ENCODE assay signal across 18 cellular contexts in the genomic region with DNA sequence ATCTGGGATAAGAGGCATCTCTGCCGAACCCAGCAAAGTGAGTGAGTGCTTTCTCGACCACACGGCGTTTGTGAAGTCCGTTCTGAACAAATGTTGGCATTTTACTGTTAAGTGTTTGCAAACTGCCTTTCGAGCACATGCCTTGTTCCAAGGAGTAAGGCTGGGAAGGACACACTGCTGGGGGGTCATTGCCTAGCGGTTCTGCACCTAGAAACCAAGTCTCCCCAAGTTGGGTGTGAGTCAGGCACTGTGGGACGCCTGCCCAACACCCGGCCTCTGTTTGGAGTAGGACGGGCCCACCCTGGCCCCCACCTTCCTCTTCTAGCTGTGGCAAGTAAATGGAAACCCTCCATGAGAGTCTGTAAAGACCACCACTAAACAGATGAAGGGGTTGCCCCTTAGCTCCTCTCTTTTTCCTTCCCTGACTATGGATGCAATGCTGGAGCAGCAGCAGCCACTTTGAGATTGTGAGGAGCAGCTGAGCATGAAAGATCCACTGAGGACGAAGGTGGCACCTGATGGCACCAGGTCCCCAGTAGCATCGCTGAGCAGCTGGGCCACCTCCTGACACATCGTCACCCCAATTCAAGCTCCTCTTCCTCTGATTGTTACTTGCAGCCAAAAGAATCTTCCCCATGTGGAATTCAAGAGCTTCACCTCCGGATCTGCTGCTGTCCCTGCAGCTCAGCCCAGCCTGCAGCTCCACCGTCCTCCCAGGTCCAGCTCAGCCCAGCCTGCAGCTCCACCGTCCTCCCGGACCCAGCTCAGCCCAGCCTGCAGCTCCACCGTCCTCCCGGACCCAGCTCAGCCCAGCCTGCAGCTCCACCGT. TPM values are rescaled to one million over a fixed set of nuclear protein-coding genes. Genes with fewer than 3 reads are reported as not detected.
A peak's percentile ranks its signal among the peaks of the same experiment; 100 is the strongest.
DNase-seq lines count a peak whose midpoint lies in the region; ATAC-seq, FAIRE-seq and TF ChIP-seq lines count a peak whose summit lies in the region.
"Had no signal": no experiment of that assay in that cellular context is flagged by ENCODE, and none has a peak within 500 bp of the region (broad histone marks: within the 10 kb centered on the region; RNA-seq: fewer than 3 reads in every experiment).

No MANE protein-coding gene starts in this region.

- no peak overlapping the region for H3K4me3 Mint-ChIP-seq in activated CD8-positive, alpha-beta T cell treated with anti-CD3 and anti-CD28 coated beads, Interleukin-2, amount 10 ng/mL, durations not matched to agents 7 days and 5 days
- H3K4me3 Mint-ChIP-seq: CD8-positive, alpha-beta memory T cell had no signal

- intact Hi-C loops in Right ventricle myocardium inferior (cut with DNase I) (no loop called here), left ventricle myocardium superior (cut with micrococcal nuclease) (no loop called here), K562 (cut with micrococcal nuclease) (no loop called here), HepG2 (cut with micrococcal nuclease; ENCODE audit: unreplicated experiment) (no loop called here), posterior vena cava (cut with DNase I) (no loop called here)

- H3K9ac ChIP-seq in K562 (ENCODE audit: insufficient read depth in 1 of 2, low read depth in 2 of 2, low read length in 2 of 2) (no peak overlapping the region), HepG2 (ENCODE audit: insufficient read depth, low read depth, low read length) (no peak overlapping the region)
- H3K9ac ChIP-seq: BLaER1 had no signal

- TF ChIP-seq RAD21 in K562 (CRISPR knock-in tag; conservative IDR thresholded peaks at IDR 0.05 in 1 of 2, IDR thresholded peaks at IDR 0.05 in 1 of 2): no peak
- no peak for TF ChIP-seq RAD21 in HepG2 (CRISPR knock-in tag; IDR thresholded peaks at IDR 0.05)

- in situ Hi-C loops in K562 (cut with MboI) (no loop called here), HepG2 (cut with HindIII; ENCODE audit: extremely low pct_ligation_motif_present, low pct_unique_long_range_greater_than_20kb) (loop anchor here (10.0 kb wide), 1 partner anchor 165 kb away; the partner anchor contains the start of gene IDUA)

- WGBS in K562 (ENCODE audit: insufficient coverage, low coverage, missing lambda C conversion rate): 3% methylated on average over 16 of the region's 20 CpGs
- 55% methylated on average over 17 of the region's 20 CpGs for WGBS in HepG2 (ENCODE audit: low lambda C conversion rate)

- H2AFZ ChIP-seq in K562 (ENCODE audit: low read depth, low read length): no peak overlapping the region
- H2AFZ ChIP-seq in HepG2 (ENCODE audit: low read length): no peak overlapping the region

- H3K4me1 Mint-ChIP-seq in activated CD8-positive, alpha-beta T cell treated with anti-CD3 and anti-CD28 coated beads, Interleukin-2, amount 10 ng/mL, durations not matched to agents 7 days and 5 days (ENCODE audit: low read depth): no peaks in the 10 kb centered on the region

- no peak for ATAC-seq in Right ventricle myocardium inferior
- ATAC-seq in left ventricle myocardium superior: no peak
- ATAC-seq in K562: no peak
- ATAC-seq in HepG2: no peak
- ATAC-seq in activated CD8-positive, alpha-beta T cell treated with anti-CD3 and anti-CD28 coated beads, Interleukin-2, amount 10 ng/mL, durations not matched to agents 7 days and 5 days: no peak
- ATAC-seq: HCT116 had no signal

- H3K4me3 ChIP-seq in K562: no peak overlapping the region
- no peak overlapping the region for H3K4me3 ChIP-seq in HepG2 (replicated peaks in 1 of 3; ENCODE audit: insufficient read depth in 1 of 3, low read depth in 2 of 3, low read length in 3 of 3)
- H3K4me3 ChIP-seq: BLaER1 had no signal

- BruUV-seq in K562 (replicated peaks; lab: Mats Ljungman, UMichigan): no TSS peak
- BruUV-seq in HepG2 (replicated peaks; lab: Mats Ljungman, UMichigan): no TSS peak

- H3K36me3 ChIP-seq in K562 (ENCODE audit: control insufficient read depth, insufficient read depth, low read length) (no peaks in the 10 kb centered on the region), HepG2 (replicated peaks in 1 of 2; ENCODE audit: control insufficient read depth in 1 of 2, insufficient read depth in 2 of 2, low read length in 2 of 2) (no peaks in the 10 kb centered on the region)
- H3K36me3 ChIP-seq: BLaER1 had no signal

- no peaks in the 10 kb centered on the region for H3K9me1 ChIP-seq in K562 (ENCODE audit: control insufficient read depth, insufficient read depth, low read length)

- H3K27ac ChIP-seq in K562 (ENCODE audit: extremely low read depth, low read depth, low read length) (no peak overlapping the region), HepG2 (ENCODE audit: extremely low read length, insufficient read depth, low read length) (no peak overlapping the region)
- H3K27ac ChIP-seq: BLaER1, HL-60 had no signal

- peaks cover 22% of the 10 kb centered on the region for H3K27me3 Mint-ChIP-seq in activated CD8-positive, alpha-beta T cell treated with anti-CD3 and anti-CD28 coated beads, Interleukin-2, amount 10 ng/mL, durations not matched to agents 7 days and 5 days (ENCODE audit: low read depth)

- DNase-seq in Right ventricle myocardium inferior (ENCODE audit: missing footprints): peak; percentile 64
- no peak for DNase-seq in left ventricle myocardium superior
- no peak for DNase-seq in K562 (ENCODE audit: extremely low read depth in 1 of 4, low spot score in 3 of 4)
- DNase-seq in HepG2 (ENCODE audit: low spot score): no peak
- DNase-seq in posterior vena cava (ENCODE audit: low spot score): peak; percentile 48
- no peak for DNase-seq in activated CD8-positive, alpha-beta T cell treated with anti-CD3 and anti-CD28 coated beads, Interleukin-2, amount 10 ng/mL, durations not matched to agents 7 days and 5 days
- no peak for DNase-seq in NCI-H2107 (lab: John Stamatoyannopoulos, UW)
- no peak for DNase-seq in putamen (ENCODE audit: low spot score)
- DNase-seq: 8988T, AML-193, Caco-2, DND-41, GDM1 had no signal

- TF ChIP-seq EP300 in K562 (IDR thresholded peaks at IDR 0.05; ENCODE audit: low read length): no peak
- TF ChIP-seq EP300 in HepG2 (IDR thresholded peaks at IDR 0.05; ENCODE audit: low read depth in 2 of 2, low read length in 2 of 2): no peak
- no peak for TF ChIP-seq EP300 in HepG2 (CRISPR knock-in tag; IDR thresholded peaks at IDR 0.05; ENCODE audit: borderline replicate concordance)

- CTCF ChIA-PET in K562 (lab: Yijun Ruan, JAX; ENCODE audit: low intra/inter-chr PET ratio): no interaction called here
- CTCF ChIA-PET in HepG2 (lab: Yijun Ruan, JAX; ENCODE audit: low intra/inter-chr PET ratio, low total read pairs): no interaction called here
- CTCF ChIA-PET in activated CD8-positive, alpha-beta T cell treated with anti-CD3 and anti-CD28 coated beads, Interleukin-2, amount 10 ng/mL, durations not matched to agents 7 days and 5 days (lab: Charles Lee): no interaction called here

- H3K27me3 ChIP-seq in K562 (ENCODE audit: control insufficient read depth in 2 of 2, insufficient read depth in 2 of 2, low read length in 2 of 2) (peaks cover 23 to 85% of the 10 kb centered on the region in 2 experiments; a peak in 4 of 5 replicates), HepG2 (ENCODE audit: control insufficient read depth in 1 of 2, insufficient read depth in 2 of 2, low read length in 2 of 2) (peaks cover 1 to 69% of the 10 kb centered on the region in 2 experiments; a peak in 4 of 5 replicates)

- FAIRE-seq in K562 (lab: Jason Lieb, UNC) (no peak), HepG2 (lab: Jason Lieb, UNC) (no peak)
- FAIRE-seq: GM12892 had no signal

- no peak overlapping the region for H3K27ac Mint-ChIP-seq in activated CD8-positive, alpha-beta T cell treated with anti-CD3 and anti-CD28 coated beads, Interleukin-2, amount 10 ng/mL, durations not matched to agents 7 days and 5 days
- H3K27ac Mint-ChIP-seq: CD8-positive, alpha-beta memory T cell had no signal

- POLR2A ChIA-PET in K562 (lab: Yijun Ruan, JAX): interaction anchor here (0.6 to 1.5 kb wide), 2 partner anchors 38 to 185 kb away, joined by 3 to 4 read pairs; no protein-coding TSS in a partner anchor
- POLR2A ChIA-PET in HepG2 (lab: Yijun Ruan, JAX): interaction anchor here (1.0 kb wide), 1 partner anchor 38 kb away, joined by 5 read pairs; no protein-coding TSS in a partner anchor
- POLR2A ChIA-PET in activated CD8-positive, alpha-beta T cell treated with anti-CD3 and anti-CD28 coated beads, Interleukin-2, amount 10 ng/mL, durations not matched to agents 7 days and 5 days (lab: Charles Lee): no interaction called here

- TF ChIP-seq POLR2A in K562 (conservative IDR thresholded peaks at IDR 0.05) (no peak), HepG2 (IDR thresholded peaks at IDR 0.05; ENCODE audit: insufficient read depth in 1 of 2, low read depth in 2 of 2, low read length in 2 of 2) (no peak)

- no peak for TF ChIP-seq CTCF in K562 (IDR thresholded peaks at IDR 0.05 in 2 of 3, conservative IDR thresholded peaks at IDR 0.05 in 1 of 3; ENCODE audit: insufficient read depth in 2 of 3, low read depth in 1 of 3, low read length in 3 of 3)
- TF ChIP-seq CTCF in HepG2 (CRISPR knock-in tag; IDR thresholded peaks at IDR 0.05): no peak

- peaks cover 0 to 27% of the 10 kb centered on the region in 2 experiments; a peak in 2 of 5 replicates for H3K4me1 ChIP-seq in K562 (replicated peaks in 1 of 2; ENCODE audit: control insufficient read depth in 2 of 2, insufficient read depth in 2 of 2, low read length in 2 of 2)
- H3K4me1 ChIP-seq in HepG2 (ENCODE audit: insufficient read depth, low read length): peaks cover 25% of the 10 kb centered on the region
- H3K4me1 ChIP-seq: Caco-2 had no signal

- H3K79me2 ChIP-seq in K562 (ENCODE audit: control insufficient read depth, insufficient read depth, low read length) (no peaks in the 10 kb centered on the region), HepG2 (ENCODE audit: insufficient read depth, low read length) (no peaks in the 10 kb centered on the region)

- no peaks in the 10 kb centered on the region for H3K36me3 Mint-ChIP-seq in activated CD8-positive, alpha-beta T cell treated with anti-CD3 and anti-CD28 coated beads, Interleukin-2, amount 10 ng/mL, durations not matched to agents 7 days and 5 days (ENCODE audit: low read depth)

- H4K20me1 ChIP-seq in K562 (replicated peaks; ENCODE audit: control insufficient read depth, insufficient read depth, low read length) (no peaks in the 10 kb centered on the region; the same call in 1 of the 2 replicates), HepG2 (ENCODE audit: insufficient read depth, low read length) (peaks cover 2% of the 10 kb centered on the region; the same call in 1 of the 2 replicates)

- H3K9me3 ChIP-seq in K562 (replicated peaks; ENCODE audit: control insufficient read depth, insufficient read depth, low read depth, low read length) (no peaks in the 10 kb centered on the region), HepG2 (ENCODE audit: low read length) (no peaks in the 10 kb centered on the region)
- H3K9me3 ChIP-seq: BLaER1, Caco-2 had no signal

- no peaks in the 10 kb centered on the region for H3K9me3 Mint-ChIP-seq in activated CD8-positive, alpha-beta T cell treated with anti-CD3 and anti-CD28 coated beads, Interleukin-2, amount 10 ng/mL, durations not matched to agents 7 days and 5 days (ENCODE audit: insufficient read depth)

- no peak overlapping the region for H3K4me2 ChIP-seq in K562 (ENCODE audit: insufficient read depth, low read length)
- no peak overlapping the region for H3K4me2 ChIP-seq in HepG2 (ENCODE audit: low read depth, low read length)
- H3K4me2 ChIP-seq: BLaER1 had no signal

RNA-seq across cellular contexts. Expression of gene CPLX1, which starts 6.3 kb away (rescaled TPM):
- 3.1 TPM for total RNA-seq in Right ventricle myocardium inferior
- 4.4 TPM for total RNA-seq in left ventricle myocardium superior
- 1.1 and 1.5 TPM in 2 replicates for total RNA-seq in K562 (2011; cell fraction: chromatin; rRNA removed; ENCODE audit: low replicate concordance)
- total RNA-seq in K562 (2011; cell fraction: nucleolus; rRNA removed): 0.92 and 1.3 TPM in 2 replicates
- 0.61 and 0.73 TPM in 2 replicates for total RNA-seq in K562 (2011; cell fraction: nucleoplasm; rRNA removed)
- 0.61 and 1.00 TPM in 2 replicates for total RNA-seq in K562 (2014; rRNA removed)
- not detected in 2 replicates for total RNA-seq in K562 (2014; rRNA removed; fragmentation: Illumina TruSeq; extraction: Trizol)
- 0.07 and 0.23 TPM in 2 replicates for total RNA-seq in K562 (2015; rRNA removed; fragmentation: Illumina TruSeq; extraction: Trizol)
- 2.1 and 3.3 TPM in 2 replicates for total RNA-seq in K562 (2021)
- polyA plus RNA-seq in K562 (2011; rRNA removed): 0.17 and 0.23 TPM in 2 replicates
- polyA plus RNA-seq in K562 (2011; cell fraction: cytosol; rRNA removed): 0.04 and 0.33 TPM in 2 replicates
- 1.2 and 4.9 TPM in 2 replicates for polyA plus RNA-seq in K562 (2011; cell fraction: nucleus; rRNA removed)
- 0.50 and 1.6 TPM in 2 replicates for polyA plus RNA-seq in K562 (2012)
- 0.12 and 0.21 TPM in 2 replicates for polyA plus RNA-seq in K562 (2014; fragmentation: Illumina TruSeq; extraction: Trizol)
- under 1 TPM in 1 of 2 experiments, not detected in 1; 0.03 TPM for polyA plus RNA-seq in K562 (2014; fragmentation: Nextera tagmentation; extraction: Ambion mirVana)
- polyA plus RNA-seq in K562 (2014; rRNA removed): 0.55 and 1.3 TPM in 2 replicates
- polyA minus RNA-seq in K562 (2011; rRNA and poly(A)+ RNA removed): 0.18 TPM in 1 of 2 replicates, not detected in the other
- polyA minus RNA-seq in K562 (2011; cell fraction: cytosol; rRNA and poly(A)+ RNA removed): 2.2 TPM in 1 of 2 replicates, not detected in the other
- polyA minus RNA-seq in K562 (2011; cell fraction: nucleus; rRNA and poly(A)+ RNA removed): 0.27 TPM in 1 of 2 replicates, not detected in the other
- total RNA-seq in HepG2 (2016; rRNA removed; fragmentation: Illumina TruSeq; extraction: Trizol): 0.18 and 0.36 TPM in 2 replicates
- total RNA-seq in HepG2 (2016; cell fraction: cytosol; rRNA removed; fragmentation: Illumina TruSeq; extraction: Trizol; ENCODE audit: low read depth): 0.30 TPM in 1 of 2 replicates, not detected in the other
- total RNA-seq in HepG2 (2016; cell fraction: insoluble cytoplasmic fraction; rRNA removed; fragmentation: Illumina TruSeq; extraction: Trizol): 0.16 and 0.24 TPM in 2 replicates
- 0.37 and 0.48 TPM in 2 replicates for total RNA-seq in HepG2 (2016; cell fraction: membrane; rRNA removed; fragmentation: Illumina TruSeq; extraction: Trizol)
- not detected in 2 replicates for total RNA-seq in HepG2 (2016; cell fraction: nucleus; rRNA removed; fragmentation: Illumina TruSeq; extraction: Trizol)
- polyA plus RNA-seq in HepG2 (2011; rRNA removed): 0.18 and 0.57 TPM in 2 replicates
- polyA plus RNA-seq in HepG2 (2011; cell fraction: cytosol; rRNA removed): 0.08 and 0.18 TPM in 2 replicates
- polyA plus RNA-seq in HepG2 (2011; cell fraction: nucleus; rRNA removed): 0.58 and 0.95 TPM in 2 replicates
- 0.87 and 3.8 TPM in 2 replicates for polyA plus RNA-seq in HepG2 (2012)
- 0.68 and 0.69 TPM in 2 replicates for polyA plus RNA-seq in HepG2 (2016; cell fraction: cytosol; fragmentation: Illumina TruSeq; extraction: Trizol; ENCODE audit: low read depth)
- 0.49 and 0.90 TPM in 2 replicates for polyA plus RNA-seq in HepG2 (2016; cell fraction: insoluble cytoplasmic fraction; fragmentation: Illumina TruSeq; extraction: Trizol; ENCODE audit: low read depth)
- 0.89 and 1.3 TPM in 2 replicates for polyA plus RNA-seq in HepG2 (2016; cell fraction: membrane; fragmentation: Illumina TruSeq; extraction: Trizol; ENCODE audit: low read depth)
- polyA plus RNA-seq in HepG2 (2016; cell fraction: nucleus; fragmentation: Illumina TruSeq; extraction: Trizol; ENCODE audit: insufficient read depth, low read depth): 0.38 and 0.60 TPM in 2 replicates
- 0.12 and 0.68 TPM in 2 replicates for polyA minus RNA-seq in HepG2 (2011; rRNA and poly(A)+ RNA removed; ENCODE audit: low replicate concordance)
- 0.30 TPM in 1 of 2 replicates, not detected in the other for polyA minus RNA-seq in HepG2 (2011; cell fraction: cytosol; rRNA and poly(A)+ RNA removed)
- polyA minus RNA-seq in HepG2 (2011; cell fraction: nucleus; rRNA and poly(A)+ RNA removed): 0.25 TPM in 1 of 2 replicates, not detected in the other
- total RNA-seq in posterior vena cava: 1 to 10 TPM; 2.5 to 5.1 TPM
- total RNA-seq in activated CD8-positive, alpha-beta T cell treated with anti-CD3 and anti-CD28 coated beads, Interleukin-2, amount 10 ng/mL, durations not matched to agents 7 days and 5 days: under 1 TPM; 0.39 to 0.53 TPM
- polyA plus RNA-seq: CD8-positive, alpha-beta memory T cell had no signal

Comparison
In these comparisons a context has a peak if more than half of its experiments do, and no peak if none do; other contexts are left out.
1. DNase-seq: peak in Right ventricle myocardium inferior (single experiment) and posterior vena cava (single experiment); none in left ventricle myocardium superior (single experiment), K562 (0 of 4), HepG2 (single experiment), activated CD8-positive, alpha-beta T cell treated with anti-CD3 and anti-CD28 coated beads, Interleukin-2, amount 10 ng/mL, durations not matched to agents 7 days and 5 days (single experiment), NCI-H2107 (single experiment) and putamen (single experiment).